In the genomic region with DNA sequence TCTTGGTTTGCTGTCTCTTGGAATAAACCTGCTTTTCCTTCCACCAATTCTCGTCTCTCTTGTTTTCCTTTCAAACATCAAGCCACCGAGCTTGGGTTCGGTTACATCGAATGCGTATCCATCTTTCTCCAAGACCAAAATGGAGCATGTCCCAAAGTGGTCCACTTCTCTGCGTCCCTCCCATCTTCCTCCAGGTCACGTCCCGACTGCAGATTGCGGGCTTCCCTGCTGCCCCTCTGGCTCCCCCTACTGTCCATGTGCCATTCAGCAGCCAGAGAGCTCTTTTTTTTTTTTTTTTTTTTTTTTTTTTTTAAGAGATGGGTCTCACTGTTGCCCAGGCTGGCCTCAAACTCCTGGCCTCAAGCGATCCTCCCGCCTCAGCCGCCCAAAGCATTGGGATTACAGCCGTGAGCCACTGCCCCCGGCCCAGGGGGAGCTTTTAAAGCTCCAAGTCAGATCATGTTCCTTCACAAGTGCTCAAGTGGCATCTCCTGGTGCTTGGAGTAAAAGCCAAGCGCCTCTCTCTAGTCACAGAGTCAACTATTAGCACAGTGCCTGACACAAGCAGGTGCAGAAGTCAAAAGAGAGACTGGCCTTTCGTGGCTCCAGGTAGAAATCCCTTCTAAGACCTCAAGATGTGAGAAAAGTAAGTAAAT, we compare ENCODE assay signal across 8 cellular contexts. TPM values are rescaled to one million over a fixed set of nuclear protein-coding genes. Genes with fewer than 3 reads are reported as not detected.
DNase-seq lines count a peak whose midpoint lies in the region; ATAC-seq and TF ChIP-seq lines count a peak whose summit lies in the region.

No MANE protein-coding gene starts in this region.

- CTCF ChIA-PET in Caco-2 (lab: Charles Lee), result interaction anchor here (0.6 to 1.3 kb wide), 19 partner anchors 8 to 964 kb away, joined by 3 to 34 read pairs (median 4); no protein-coding TSS in a partner anchor

- H3K36me3 ChIP-seq in Caco-2 (ENCODE audit: control insufficient read depth, insufficient read depth, low read length) (no peaks in the 10 kb centered on the region), SJSA1 (no peaks in the 10 kb centered on the region)

- intact Hi-C loops in Caco-2 (cut with micrococcal nuclease; ENCODE audit: unreplicated experiment), result loop anchor here (1.0 kb wide), 1 partner anchor 66 kb away; no protein-coding TSS in a partner anchor

- BruUV-seq in Caco-2 (replicated peaks; lab: Mats Ljungman, UMichigan), result no TSS peak

- TF ChIP-seq CTCF in Caco-2 (IDR thresholded peaks at IDR 0.05; ENCODE audit: insufficient read depth in 1 of 2, low read depth in 1 of 2, low read length in 1 of 2, severe bottlenecking in 1 of 2, unreplicated experiment in 1 of 2), result peak; percentile 64 to 81

- no peaks in the 10 kb centered on the region for H3K9me3 Mint-ChIP-seq in Caco-2 (ENCODE audit: unreplicated experiment)

- H3K27me3 Mint-ChIP-seq in Caco-2 (ENCODE audit: insufficient read depth, unreplicated experiment), result peaks cover 19% of the 10 kb centered on the region

- H3K9me3 ChIP-seq in Caco-2, result no peaks in the 10 kb centered on the region
- H3K9me3 ChIP-seq in SJSA1 (replicated peaks), result no peaks in the 10 kb centered on the region

- H3K4me1 ChIP-seq in Caco-2 (no peaks in the 10 kb centered on the region), SJSA1 (replicated peaks) (no peaks in the 10 kb centered on the region)

- no peak overlapping the region for H3K4me3 ChIP-seq in Caco-2 (ENCODE audit: low read depth, low read length)
- no peak overlapping the region for H3K4me3 ChIP-seq in SJSA1

- no peaks in the 10 kb centered on the region for H3K4me1 Mint-ChIP-seq in Caco-2 (ENCODE audit: low read depth, unreplicated experiment)

- no peaks in the 10 kb centered on the region for H3K36me3 Mint-ChIP-seq in Caco-2 (ENCODE audit: insufficient read depth, unreplicated experiment)

- DNase-seq in Caco-2 (peak; percentile 65 to 76), HT-29 (ENCODE audit: low spot score) (peak; percentile 50), SJSA1 (ENCODE audit: low read depth in 1 of 2, low spot score in 2 of 2) (peak; percentile 72 to 75), glomerular visceral epithelial cell (ENCODE audit: extremely low spot score) (peak; percentile 66), renal cortical epithelial cell (ENCODE audit: low read depth) (peak; percentile 19)
- peak; percentile 35 for DNase-seq in activated gamma-delta T cell treated with anti-CD3 and anti-CD28 coated beads, Interleukin-2, amount 50 U/mL, for 16 hours (ENCODE audit: low read depth)

- ATAC-seq in HG03095 (IDR thresholded peaks at IDR 0.05; ENCODE audit: unreplicated experiment) (no peak), HG03521 (IDR thresholded peaks at IDR 0.05; ENCODE audit: unreplicated experiment) (no peak)

- H3K27me3 ChIP-seq in Caco-2 (replicated peaks; ENCODE audit: control insufficient read depth, insufficient read depth, low read length), result no peaks in the 10 kb centered on the region
- no peaks in the 10 kb centered on the region for H3K27me3 ChIP-seq in SJSA1 (replicated peaks)

- no peak overlapping the region for H3K4me3 Mint-ChIP-seq in Caco-2 (ENCODE audit: unreplicated experiment)

- H3K27ac Mint-ChIP-seq in Caco-2 (ENCODE audit: unreplicated experiment), result no peak overlapping the region

- POLR2A ChIA-PET in Caco-2 (lab: Charles Lee), result interaction anchor here (0.6 kb wide), 2 partner anchors 604 to 1507 kb away, joined by 4 to 5 read pairs; no protein-coding TSS in a partner anchor

- H3K27ac ChIP-seq in SJSA1, result no peak overlapping the region

RNA-seq across cellular contexts. Expression of a gene that starts 10.0 kb away (rescaled TPM):
- total RNA-seq in Caco-2 (2022) (not detected in 2 replicates), renal cortical epithelial cell (not detected in 2 replicates)
- not detected in 2 replicates for total RNA-seq in HT-29 (2014; rRNA removed; shearing (Covaris generic))
- total RNA-seq in SJSA1 (2014; rRNA removed; shearing (Covaris generic)), result 0.38 and 0.39 TPM in 2 replicates

RNA-seq across cellular contexts. Expression of a gene that starts 13.0 kb away (rescaled TPM):
- total RNA-seq in Caco-2 (2022), result not detected in 2 replicates
- not detected in 2 replicates for total RNA-seq in HT-29 (2014; rRNA removed; shearing (Covaris generic))
- not detected in 2 replicates for total RNA-seq in SJSA1 (2014; rRNA removed; shearing (Covaris generic))
- not detected in 2 replicates for total RNA-seq in renal cortical epithelial cell

Comparison
In these comparisons a context has a peak if more than half of its experiments do, and no peak if none do; other contexts are left out.
1. DNase-seq: peak in every context shown above with its lines; median percentile 74 in SJSA1; 70 in Caco-2; 66 in glomerular visceral epithelial cell; 50 in HT-29; 35 in activated gamma-delta T cell treated with anti-CD3 and anti-CD28 coated beads, Interleukin-2, amount 50 U/mL, for 16 hours; 19 in renal cortical epithelial cell.